20 cellular contexts compared by ENCODE assay signal in the genomic region with DNA sequence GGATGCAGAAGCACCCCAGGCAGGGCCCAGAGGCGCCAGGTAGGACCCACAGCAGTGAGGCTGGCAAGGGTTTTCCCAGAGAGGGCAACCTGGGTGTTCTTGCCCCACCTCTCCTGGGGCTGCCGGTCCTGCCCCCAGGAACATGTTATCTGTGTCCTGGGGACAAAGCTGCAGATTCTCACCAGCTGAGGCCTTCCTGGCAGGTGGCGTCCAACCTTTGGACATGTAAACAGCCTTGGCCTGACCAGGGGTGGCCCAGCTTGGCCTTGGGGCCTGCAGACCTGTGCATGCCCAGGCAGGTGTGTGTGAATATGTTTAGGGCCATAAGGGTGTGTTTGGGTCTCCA.
DNase-seq lines count a peak whose midpoint lies in the region; TF ChIP-seq lines count a peak whose summit lies in the region.
"Had no signal": no experiment of that assay in that cellular context is flagged by ENCODE, and none has a peak within 500 bp of the region (broad histone marks: within the 10 kb centered on the region; RNA-seq: fewer than 3 reads in every experiment).

No MANE protein-coding gene starts in this region.

- no peak overlapping the region for H3K4me3 Mint-ChIP-seq in immature natural killer cell
- H3K4me3 Mint-ChIP-seq: activated naive CD4-positive, alpha-beta T cell treated with anti-CD3 and anti-CD28 coated beads, Interleukin-2, amount 10 ng/mL, durations not matched to agents 7 days and 5 days had no signal

- H3K27ac ChIP-seq in trophoblast cell (ENCODE audit: low read depth, low read length): no peak overlapping the region
- H3K27ac ChIP-seq: brain microvascular endothelial cell, esophagus squamous epithelium had no signal

- no peaks in the 10 kb centered on the region for H3K9me3 ChIP-seq in trophoblast cell (ENCODE audit: insufficient read depth, low read depth, low read length)
- H3K9me3 ChIP-seq in MG63: no peaks in the 10 kb centered on the region
- H3K9me3 ChIP-seq: esophagus squamous epithelium, sigmoid colon, suprapubic skin had no signal

- no peak overlapping the region for H4K8ac ChIP-seq in trophoblast cell (ENCODE audit: low read depth, low read length)

- no peak overlapping the region for H4K91ac ChIP-seq in trophoblast cell (ENCODE audit: low read depth, low read length)

- H3K4me3 ChIP-seq in trophoblast cell (ENCODE audit: low read depth, low read length): no peak overlapping the region
- no peak overlapping the region for H3K4me3 ChIP-seq in MG63
- H3K4me3 ChIP-seq: suprapubic skin had no signal

- H2BK12ac ChIP-seq in trophoblast cell (ENCODE audit: low read length): no peak overlapping the region

- peak overlapping the region; percentile 5 for H3K9ac ChIP-seq in trophoblast cell (ENCODE audit: low read length)

- H3K36me3 ChIP-seq in trophoblast cell (ENCODE audit: control insufficient read depth in 1 of 2, insufficient read depth in 2 of 2, low read length in 2 of 2) (no peaks in the 10 kb centered on the region), MG63 (no peaks in the 10 kb centered on the region)
- H3K36me3 ChIP-seq: brain microvascular endothelial cell, esophagus squamous epithelium, sigmoid colon, suprapubic skin had no signal

- peaks cover 12 to 14% of the 10 kb centered on the region in 2 donors for H3K4me1 Mint-ChIP-seq in immature natural killer cell

- H3K79me2 ChIP-seq in trophoblast cell (ENCODE audit: control insufficient read depth, insufficient read depth, low read length, poor library complexity): no peaks in the 10 kb centered on the region

- no peak overlapping the region for H3K27ac Mint-ChIP-seq in immature natural killer cell
- H3K27ac Mint-ChIP-seq: activated naive CD4-positive, alpha-beta T cell treated with anti-CD3 and anti-CD28 coated beads, Interleukin-2, amount 10 ng/mL, durations not matched to agents 7 days and 5 days had no signal

- no peak overlapping the region for H2BK120ac ChIP-seq in trophoblast cell (ENCODE audit: insufficient read depth, low read length, poor library complexity)

- H2AFZ ChIP-seq in trophoblast cell (ENCODE audit: insufficient read depth, low read length, poor library complexity): peak overlapping the region; percentile 11

- no peak overlapping the region for H3K4ac ChIP-seq in trophoblast cell (ENCODE audit: low read depth, low read length)

- H3K27me3 ChIP-seq in trophoblast cell (ENCODE audit: insufficient read depth, low read length): no peaks in the 10 kb centered on the region
- no peaks in the 10 kb centered on the region for H3K27me3 ChIP-seq in MG63
- H3K27me3 ChIP-seq: brain microvascular endothelial cell, esophagus squamous epithelium, sigmoid colon, suprapubic skin had no signal

- H3K4me2 ChIP-seq in trophoblast cell (ENCODE audit: low read length): no peak overlapping the region

- no peak overlapping the region for H2AK5ac ChIP-seq in trophoblast cell (ENCODE audit: low read length)

- no peak overlapping the region for H2BK5ac ChIP-seq in trophoblast cell (ENCODE audit: low read depth, low read length, poor library complexity)

- H3K18ac ChIP-seq in trophoblast cell (ENCODE audit: low read length): no peak overlapping the region

- no peak overlapping the region for H4K12ac ChIP-seq in trophoblast cell (ENCODE audit: low read depth, low read length)

- H3K9me3 Mint-ChIP-seq in immature natural killer cell: peaks cover 0 to 2% (median 0%) of the 10 kb centered on the region in 6 donors
- H3K9me3 Mint-ChIP-seq: activated naive CD4-positive, alpha-beta T cell treated with anti-CD3 and anti-CD28 coated beads, Interleukin-2, amount 10 ng/mL, durations not matched to agents 7 days and 5 days had no signal

- H3K36me3 Mint-ChIP-seq in immature natural killer cell: no peaks in the 10 kb centered on the region
- H3K36me3 Mint-ChIP-seq: activated naive CD4-positive, alpha-beta T cell treated with anti-CD3 and anti-CD28 coated beads, Interleukin-2, amount 10 ng/mL, durations not matched to agents 7 days and 5 days had no signal

- H3K4me1 ChIP-seq in trophoblast cell (ENCODE audit: control insufficient read depth in 1 of 2, insufficient read depth in 2 of 2, low read length in 2 of 2): no peaks in the 10 kb centered on the region

- peaks cover 0 to 2% (median 2%) of the 10 kb centered on the region in 3 donors for H3K27me3 Mint-ChIP-seq in immature natural killer cell (ENCODE audit: low read depth in 3 of 3)

- WGBS in trophoblast cell (ENCODE audit: extremely low coverage, insufficient coverage, insufficient read length): no CpG with 5 or more reads among the region's 3 CpGs

- peak; percentile 12 for DNase-seq in COLO668 (lab: John Stamatoyannopoulos, UW; ENCODE audit: unreplicated experiment)
- peak; percentile 53 for DNase-seq in OCI-M1 (lab: John Stamatoyannopoulos, UW)
- peak; percentile 82 to 88 for DNase-seq in erythroblast (lab: John Stamatoyannopoulos, UW)
- no peak for DNase-seq in trophoblast cell
- no peak for DNase-seq in SW 1271 (lab: John Stamatoyannopoulos, UW)
- no peak for DNase-seq in MG63
- no peak for DNase-seq in NCI-H82 (lab: John Stamatoyannopoulos, UW)
- no peak for DNase-seq in immature natural killer cell
- DNase-seq: activated CD4-positive, alpha-beta T cell treated with anti-CD3 and anti-CD28 coated beads, Interleukin-2, amount 50 U/mL, for 1 hour; activated naive CD4-positive, alpha-beta T cell treated with anti-CD3 and anti-CD28 coated beads, Interleukin-2, amount 10 ng/mL, durations not matched to agents 7 days and 5 days; AML-193; brain microvascular endothelial cell; esophagus squamous epithelium; GDM1; islet precursor cell; NCI-H526 treated with DMSO at 0.1 percent for 48 hours; nucleus accumbens; sigmoid colon; stimulated activated CD4-positive, alpha-beta T cell treated with anti-CD3 and anti-CD28 coated beads, Interleukin-2, amount 100 ng/mL, for 48 hours had no signal

- H3K23ac ChIP-seq in trophoblast cell (ENCODE audit: low read length): no peak overlapping the region

- no peaks in the 10 kb centered on the region for H3K79me1 ChIP-seq in trophoblast cell (ENCODE audit: low read length)

- H3K14ac ChIP-seq in trophoblast cell (ENCODE audit: low read length): no peak overlapping the region

- TF ChIP-seq POLR2A in erythroblast (IDR thresholded peaks at IDR 0.05; ENCODE audit: low read length): no peak

Comparison
In these comparisons a context has a peak if more than half of its experiments do, and no peak if none do; other contexts are left out.
1. DNase-seq: peak in COLO668 (single experiment), OCI-M1 (single experiment) and erythroblast (2 of 2); none in trophoblast cell (0 of 2), SW 1271 (0 of 2), MG63 (single experiment), NCI-H82 (single experiment) and immature natural killer cell (0 of 3).